In genomic region chr1:21270086-21270689, GRCh38 we compare ENCODE assay signal across 9 cellular contexts. TPM values are rescaled to one million over a fixed set of nuclear protein-coding genes. Genes with fewer than 3 reads are reported as not detected.
DNase-seq lines count a peak whose midpoint lies in the region; ATAC-seq and TF ChIP-seq lines count a peak whose summit lies in the region.
"Had no signal": no experiment of that assay in that cellular context is flagged by ENCODE, and none has a peak within 500 bp of the region (broad histone marks: within the 10 kb centered on the region; RNA-seq: fewer than 3 reads in every experiment).

No MANE protein-coding gene starts in this region.

- CTCF ChIA-PET in Calu3 (lab: Charles Lee) = interaction anchor here (0.6 to 1.5 kb wide), 10 partner anchors 9 to 98 kb away, joined by 3 to 11 read pairs (median 6); no protein-coding TSS in a partner anchor

- H3K27me3 Mint-ChIP-seq in Calu3 (ENCODE audit: unreplicated experiment) = no peaks in the 10 kb centered on the region

- intact Hi-C loops in Calu3 (cut with micrococcal nuclease; ENCODE audit: unreplicated experiment) = no loop called here

- peaks cover 17% of the 10 kb centered on the region for H3K36me3 Mint-ChIP-seq in Calu3 (ENCODE audit: insufficient read depth, unreplicated experiment)

- ATAC-seq in GM18519 (IDR thresholded peaks at IDR 0.05; ENCODE audit: low FRiP score, unreplicated experiment) = no peak

- no peaks in the 10 kb centered on the region for H3K27me3 ChIP-seq in HL-60 (ENCODE audit: insufficient read depth, poor library complexity, severe bottlenecking)

- H3K27ac Mint-ChIP-seq in Calu3 (ENCODE audit: unreplicated experiment) = no peak overlapping the region

- H3K9me3 Mint-ChIP-seq in Calu3 (ENCODE audit: low read depth, unreplicated experiment) = no peaks in the 10 kb centered on the region

- H3K4me1 Mint-ChIP-seq in Calu3 (ENCODE audit: low read depth, unreplicated experiment) = peaks cover 10% of the 10 kb centered on the region

- TF ChIP-seq CTCF in Calu3 (IDR thresholded peaks at IDR 0.05; ENCODE audit: unreplicated experiment) (peak; percentile 51), HL-60 (IDR thresholded peaks at IDR 0.05; ENCODE audit: insufficient read depth, low read length) (peak; percentile 98)

- no TSS peak for BruUV-seq in Calu3 (replicated peaks; lab: Mats Ljungman, UMichigan)

- no peak overlapping the region for H3K4me3 Mint-ChIP-seq in Calu3 (ENCODE audit: low read depth, unreplicated experiment)

- DNase-seq in Calu3 (peak; percentile 65), HL-60 (ENCODE audit: low read depth in 1 of 2, low spot score in 1 of 2) (peak; percentile 58 to 76), T-helper 2 cell (peak; percentile 61 to 79 (median 77)), amniotic epithelial cell (ENCODE audit: low read depth) (peak; percentile 61), iPS-NIHi7 (ENCODE audit: extremely low spot score) (peak; percentile 96), occipital lobe (lab: John Stamatoyannopoulos, UW) (no peak)
- peak; percentile 65 for DNase-seq in stimulated activated CD4-positive, alpha-beta T cell treated with anti-CD3 and anti-CD28 coated beads, Interleukin-2, amount 100 ng/mL, for 4 hours (ENCODE audit: low read depth)

- no peak overlapping the region for H3K27ac ChIP-seq in HL-60 (replicated peaks)
- H3K27ac ChIP-seq: SK-N-MC had no signal

- H3K4me3 ChIP-seq in HL-60 (replicated peaks; ENCODE audit: insufficient read depth, low read length) = no peak overlapping the region
- H3K4me3 ChIP-seq: SK-N-MC had no signal

RNA-seq across cellular contexts. Expression of gene ECE1, which starts 20.1 kb away (rescaled TPM):
- total RNA-seq in Calu3 (2022) (83.0 and 101 TPM in 2 replicates), occipital lobe (9.5 TPM)
